Comparison of ENCODE assay signal across 21 cellular contexts in genomic region chr7:88244287-88244686, GRCh38. TPM values are rescaled to one million over a fixed set of nuclear protein-coding genes. Genes with fewer than 3 reads are reported as not detected.
A peak's percentile ranks its signal among the peaks of the same experiment; 100 is the strongest.
DNase-seq lines count a peak whose midpoint lies in the region; ATAC-seq and TF ChIP-seq lines count a peak whose summit lies in the region.
"Had no signal": no experiment of that assay in that cellular context is flagged by ENCODE, and none has a peak within 500 bp of the region (broad histone marks: within the 10 kb centered on the region; RNA-seq: fewer than 3 reads in every experiment).

No MANE protein-coding gene starts in this region.

- no peak for TF ChIP-seq POLR2A in ovary (IDR thresholded peaks at IDR 0.05)

- in situ Hi-C loops in G401 (cut with HindIII; ENCODE audit: low sequenced_read_pairs), result no loop called here

- DNase-seq in G401 (ENCODE audit: low spot score) (peak; percentile 2), SK-N-DZ (ENCODE audit: low spot score) (peak; percentile 13), NCI-H1694 (lab: John Stamatoyannopoulos, UW) (no peak), dorsolateral prefrontal cortex (no peak), ovary (no peak)
- DNase-seq: 8988T; ACHN; BE2C; CD4-positive, alpha-beta memory T cell; CD4-positive, CD25-positive, alpha-beta regulatory T cell; CD8-positive, alpha-beta memory T cell; COR-L47; DMS 273 treated with DMSO at 0.1 percent for 48 hours; DMS53; DMS79; DND-41; EL; GF-D8 had no signal

- H3K4me1 ChIP-seq in neutrophil (ENCODE audit: control insufficient read depth in 1 of 2, insufficient read depth in 1 of 2, low read depth in 1 of 2, low read length in 1 of 2), result peaks cover 10 to 13% of the 10 kb centered on the region in 2 experiments
- peaks cover 2% of the 10 kb centered on the region for H3K4me1 ChIP-seq in ovary (ENCODE audit: insufficient read depth)
- H3K4me1 ChIP-seq: BLaER1 had no signal

- H3K27me3 ChIP-seq in neutrophil (no peaks in the 10 kb centered on the region), dorsolateral prefrontal cortex (no peaks in the 10 kb centered on the region), ovary (no peaks in the 10 kb centered on the region)
- H3K27me3 ChIP-seq: BE2C, BLaER1 had no signal

- H3K27ac ChIP-seq in neutrophil, result peak overlapping the region; percentile 73
- H3K27ac ChIP-seq in dorsolateral prefrontal cortex, result no peak overlapping the region
- no peak overlapping the region for H3K27ac ChIP-seq in ovary
- H3K27ac ChIP-seq: BLaER1 had no signal

- H3K4me3 ChIP-seq in neutrophil (ENCODE audit: low read depth in 1 of 2, low read length in 1 of 2), result no peak overlapping the region
- no peak overlapping the region for H3K4me3 ChIP-seq in dorsolateral prefrontal cortex
- no peak overlapping the region for H3K4me3 ChIP-seq in ovary
- H3K4me3 ChIP-seq: BLaER1 had no signal

- no peaks in the 10 kb centered on the region for H3K36me3 ChIP-seq in neutrophil
- no peaks in the 10 kb centered on the region for H3K36me3 ChIP-seq in ovary
- H3K36me3 ChIP-seq: BE2C, BLaER1 had no signal

- no peaks in the 10 kb centered on the region for H3K9me3 ChIP-seq in neutrophil
- no peaks in the 10 kb centered on the region for H3K9me3 ChIP-seq in ovary
- H3K9me3 ChIP-seq: BE2C, BLaER1 had no signal

- no peak for TF ChIP-seq EP300 in ovary (IDR thresholded peaks at IDR 0.05)

- no peak for ATAC-seq in SK-N-SH treated with all-trans-retinoic acid at 6 μM for 48 hours

- intact Hi-C loops in dorsolateral prefrontal cortex (cut with DNase I), result loop anchor here in 1 of 2 donors (10.0 kb wide), 2 partner anchors 111 to 1381 kb away; no protein-coding TSS in a partner anchor
- intact Hi-C loops in ovary (cut with DNase I), result no loop called here

- 84 to 86% (median 85%) methylated on average over 1 of the region's 1 CpG for WGBS in ovary, 3 donors

- no peak for TF ChIP-seq CTCF in neutrophil (IDR thresholded peaks at IDR 0.05)
- TF ChIP-seq CTCF in dorsolateral prefrontal cortex (IDR thresholded peaks at IDR 0.05 in 54 of 56, conservative IDR thresholded peaks at IDR 0.05 in 2 of 56; ENCODE audit: low read depth in 1 of 56, partially characterized antibody in 56 of 56), result no peak
- no peak for TF ChIP-seq CTCF in ovary (IDR thresholded peaks at IDR 0.05)

TF ChIP-seq in SK-N-SH treated with all-trans-retinoic acid at 6 μM for 48 hours, 23 proteins besides CTCF, POLR2A, EP300 and RAD21:
- peak; percentile 51; the same call in 1 of the 2 replicates for TF ChIP-seq TCF4 (CRISPR knock-in tag; IDR thresholded peaks at IDR 0.05; ENCODE audit: borderline replicate concordance)
- TF ChIP-seq CSDC2 (CRISPR knock-in tag; IDR thresholded peaks at IDR 0.05), result no peak

RNA-seq across cellular contexts. Expression of gene SRI, which starts 24.4 kb away (rescaled TPM):
- total RNA-seq in G401 (2014; rRNA removed; shearing (Covaris generic)), result 84.2 and 113 TPM in 2 replicates
- 64.5 and 79.0 TPM in 2 replicates for polyA plus RNA-seq in SK-N-DZ (2014; cell fraction: cytosol; rRNA removed)
- 84.7 and 86.0 TPM in 2 replicates for polyA plus RNA-seq in SK-N-DZ (2014; cell fraction: nucleus; rRNA removed)
- 100 to 1,000 TPM; 143 to 361 (median 208) TPM for total RNA-seq in dorsolateral prefrontal cortex
- total RNA-seq in ovary, result 100 to 1,000 TPM in 2 of 7 donors, 10 to 100 TPM in 5; 45.4 to 104 (median 82.4) TPM
- 100 to 1,000 TPM in 1 of 2 donors, 10 to 100 TPM in 1; 65.8 to 151 TPM for polyA plus RNA-seq in ovary

Comparison
In these comparisons a context has a peak if more than half of its experiments do, and no peak if none do; other contexts are left out.
1. DNase-seq: peak in G401 (single experiment) and SK-N-DZ (single experiment); none in NCI-H1694 (single experiment), dorsolateral prefrontal cortex (0 of 10) and ovary (0 of 5).